23 cellular contexts compared by ENCODE assay signal in genomic region chr14:74541225-74541624, GRCh38. TPM values are rescaled to one million over a fixed set of nuclear protein-coding genes. Genes with fewer than 3 reads are reported as not detected.
A peak's percentile ranks its signal among the peaks of the same experiment; 100 is the strongest.
DNase-seq lines count a peak whose midpoint lies in the region; ATAC-seq, FAIRE-seq and TF ChIP-seq lines count a peak whose summit lies in the region.
"Had no signal": no experiment of that assay in that cellular context is flagged by ENCODE, and none has a peak within 500 bp of the region (broad histone marks: within the 10 kb centered on the region; RNA-seq: fewer than 3 reads in every experiment).

No MANE protein-coding gene starts in this region.

- H3K36me3 ChIP-seq in HepG2 (replicated peaks in 1 of 2; ENCODE audit: control insufficient read depth in 1 of 2, insufficient read depth in 2 of 2, low read length in 2 of 2) (no peaks in the 10 kb centered on the region), right lobe of liver (no peaks in the 10 kb centered on the region), osteoblast (ENCODE audit: insufficient read depth, low read length) (peaks cover 81% of the 10 kb centered on the region), spleen (no peaks in the 10 kb centered on the region)

- ATAC-seq in HepG2 (no peak), right lobe of liver (no peak)
- ATAC-seq: GM12878 had no signal

- H4K20me1 ChIP-seq in HepG2 (ENCODE audit: insufficient read depth, low read length) (no peaks in the 10 kb centered on the region), osteoblast (ENCODE audit: insufficient read depth, low read length) (no peaks in the 10 kb centered on the region)

- no peak for TF ChIP-seq EP300 in HepG2 (IDR thresholded peaks at IDR 0.05; ENCODE audit: low read depth in 2 of 2, low read length in 2 of 2)
- TF ChIP-seq EP300 in HepG2 (CRISPR knock-in tag; IDR thresholded peaks at IDR 0.05; ENCODE audit: borderline replicate concordance): no peak

- no TSS peak for BruUV-seq in HepG2 (replicated peaks; lab: Mats Ljungman, UMichigan)

- FAIRE-seq in HepG2 (lab: Jason Lieb, UNC): no peak
- FAIRE-seq: A549, GM12878, GM19239, H1 had no signal

- 6% methylated on average over 3 of the region's 3 CpGs for WGBS in HepG2 (ENCODE audit: low lambda C conversion rate)
- WGBS in right lobe of liver (ENCODE audit: insufficient coverage, low coverage, low lambda C conversion rate, missing lambda C conversion rate): 62% methylated on average over 3 of the region's 3 CpGs
- 79 to 90% (median 85%) methylated on average over 3 of the region's 3 CpGs for WGBS in spleen, 5 donors

- intact Hi-C loops in HepG2 (cut with micrococcal nuclease; ENCODE audit: unreplicated experiment): no loop called here
- intact Hi-C loops in right lobe of liver (cut with DNase I): no loop called here
- intact Hi-C loops in spleen (cut with DNase I; ENCODE audit: low total_unique reads): no loop called here

- DNase-seq in HepG2 (ENCODE audit: low spot score) (no peak), right lobe of liver (no peak), osteoblast (ENCODE audit: insufficient read length, low spot score, missing footprints) (no peak), spleen (peak; percentile 9), AG08395 (ENCODE audit: low spot score) (no peak), D341Med (ENCODE audit: low spot score) (no peak), DMS79 treated with DMSO at 0.1 percent for 48 hours (lab: John Stamatoyannopoulos, UW) (no peak)
- DNase-seq: 8988T; ACHN; C1 segment of cervical spinal cord; Calu3; CD4-positive, alpha-beta memory T cell; COR-L47; DMS153; EL; GDM1; GM23248; H7; HCEC 1CT had no signal

- in situ Hi-C loops in HepG2 (cut with HindIII; ENCODE audit: extremely low pct_ligation_motif_present, low pct_unique_long_range_greater_than_20kb): no loop called here

- TF ChIP-seq CTCF in HepG2 (CRISPR knock-in tag; IDR thresholded peaks at IDR 0.05): no peak
- TF ChIP-seq CTCF in right lobe of liver (IDR thresholded peaks at IDR 0.05): no peak
- TF ChIP-seq CTCF in osteoblast (IDR thresholded peaks at IDR 0.05; ENCODE audit: extremely low read depth, low read depth, low read length): no peak
- TF ChIP-seq CTCF in spleen (IDR thresholded peaks at IDR 0.05 in 8 of 11, conservative IDR thresholded peaks at IDR 0.05 in 3 of 11): no peak

- no peak for TF ChIP-seq POLR2A in HepG2 (IDR thresholded peaks at IDR 0.05; ENCODE audit: insufficient read depth in 1 of 2, low read depth in 2 of 2, low read length in 2 of 2)
- no peak for TF ChIP-seq POLR2A in right lobe of liver (IDR thresholded peaks at IDR 0.05)
- TF ChIP-seq POLR2A in spleen (IDR thresholded peaks at IDR 0.05): no peak

- H3K4me1 ChIP-seq in HepG2 (ENCODE audit: insufficient read depth, low read length): peaks cover 24% of the 10 kb centered on the region
- no peaks in the 10 kb centered on the region for H3K4me1 ChIP-seq in right lobe of liver
- no peaks in the 10 kb centered on the region for H3K4me1 ChIP-seq in osteoblast (ENCODE audit: insufficient read depth, low read length)
- no peaks in the 10 kb centered on the region for H3K4me1 ChIP-seq in spleen
- H3K4me1 ChIP-seq: A549 had no signal

- H3K4me2 ChIP-seq in HepG2 (ENCODE audit: low read depth, low read length) (no peak overlapping the region), osteoblast (ENCODE audit: insufficient read depth, low read length) (no peak overlapping the region)
- H3K4me2 ChIP-seq: A549 had no signal

- POLR2A ChIA-PET in HepG2 (lab: Yijun Ruan, JAX): no interaction called here

- CTCF ChIA-PET in HepG2 (lab: Yijun Ruan, JAX; ENCODE audit: low intra/inter-chr PET ratio, low total read pairs): no interaction called here

- H3K79me2 ChIP-seq in HepG2 (ENCODE audit: insufficient read depth, low read length) (no peaks in the 10 kb centered on the region), osteoblast (ENCODE audit: insufficient read depth, low read length) (peaks cover 3% of the 10 kb centered on the region)

- H3K9me3 ChIP-seq in HepG2 (ENCODE audit: low read length) (no peaks in the 10 kb centered on the region), right lobe of liver (no peaks in the 10 kb centered on the region), osteoblast (ENCODE audit: low read depth, low read length) (no peaks in the 10 kb centered on the region), spleen (no peaks in the 10 kb centered on the region)
- H3K9me3 ChIP-seq: A549 had no signal

- H2AFZ ChIP-seq in HepG2 (ENCODE audit: low read length): no peak overlapping the region
- no peak overlapping the region for H2AFZ ChIP-seq in osteoblast (ENCODE audit: low read length)
- H2AFZ ChIP-seq: GM23248 had no signal

- no peak for TF ChIP-seq RAD21 in HepG2 (CRISPR knock-in tag; IDR thresholded peaks at IDR 0.05)

- H3K4me3 ChIP-seq in HepG2 (replicated peaks in 1 of 3; ENCODE audit: insufficient read depth in 1 of 3, low read depth in 2 of 3, low read length in 3 of 3) (no peak overlapping the region), right lobe of liver (no peak overlapping the region), osteoblast (ENCODE audit: insufficient read depth, low read length) (no peak overlapping the region), spleen (no peak overlapping the region)
- H3K4me3 ChIP-seq: A549, GM12878, GM23248 had no signal

- H3K27me3 ChIP-seq in HepG2 (ENCODE audit: control insufficient read depth in 1 of 2, insufficient read depth in 2 of 2, low read length in 2 of 2) (peaks cover 0 to 40% of the 10 kb centered on the region in 2 experiments; a peak in 3 of 5 replicates), right lobe of liver (no peaks in the 10 kb centered on the region), osteoblast (ENCODE audit: insufficient read depth, low read length) (no peaks in the 10 kb centered on the region), spleen (replicated peaks in 1 of 7) (no peaks in the 10 kb centered on the region)

- no peak overlapping the region for H3K9ac ChIP-seq in HepG2 (ENCODE audit: insufficient read depth, low read depth, low read length)
- H3K9ac ChIP-seq: GM23248 had no signal

- H3K27ac ChIP-seq in HepG2 (ENCODE audit: extremely low read length, insufficient read depth, low read length) (no peak overlapping the region), right lobe of liver (no peak overlapping the region), osteoblast (ENCODE audit: low read depth, low read length) (peak overlapping the region; percentile 15), spleen (no peak overlapping the region)
- H3K27ac ChIP-seq: A549, GM23248 had no signal

RNA-seq across cellular contexts. Expression of gene ISCA2, which starts 47.7 kb away (rescaled TPM):
- total RNA-seq in HepG2 (2016; rRNA removed; fragmentation: Illumina TruSeq; extraction: Trizol) (43.4 and 53.0 TPM in 2 replicates), right lobe of liver (10 to 100 TPM in 5 of 6 experiments, 1 to 10 TPM in 1; 7.8 to 16.3 (median 11.4) TPM), osteoblast (8.7 and 18.6 TPM in 2 replicates), spleen (10 to 100 TPM; 11.7 to 24.7 (median 19.0) TPM)
- 17.5 and 18.2 TPM in 2 replicates for total RNA-seq in HepG2 (2016; cell fraction: cytosol; rRNA removed; fragmentation: Illumina TruSeq; extraction: Trizol; ENCODE audit: low read depth)
- 42.9 and 57.5 TPM in 2 replicates for total RNA-seq in HepG2 (2016; cell fraction: insoluble cytoplasmic fraction; rRNA removed; fragmentation: Illumina TruSeq; extraction: Trizol)
- total RNA-seq in HepG2 (2016; cell fraction: membrane; rRNA removed; fragmentation: Illumina TruSeq; extraction: Trizol): 23.3 and 26.7 TPM in 2 replicates
- total RNA-seq in HepG2 (2016; cell fraction: nucleus; rRNA removed; fragmentation: Illumina TruSeq; extraction: Trizol): 21.1 and 23.4 TPM in 2 replicates
- polyA plus RNA-seq in HepG2 (2011; rRNA removed) (24.8 and 32.1 TPM in 2 replicates), spleen (10 to 100 TPM; 25.8 to 28.9 (median 26.0) TPM)
- polyA plus RNA-seq in HepG2 (2011; cell fraction: cytosol; rRNA removed): 24.5 and 27.0 TPM in 2 replicates
- 11.3 and 11.4 TPM in 2 replicates for polyA plus RNA-seq in HepG2 (2011; cell fraction: nucleus; rRNA removed)
- polyA plus RNA-seq in HepG2 (2012): 18.4 and 18.8 TPM in 2 replicates
- polyA plus RNA-seq in HepG2 (2016; cell fraction: cytosol; fragmentation: Illumina TruSeq; extraction: Trizol; ENCODE audit: low read depth): 16.6 and 20.0 TPM in 2 replicates
- 55.8 and 67.9 TPM in 2 replicates for polyA plus RNA-seq in HepG2 (2016; cell fraction: insoluble cytoplasmic fraction; fragmentation: Illumina TruSeq; extraction: Trizol; ENCODE audit: low read depth)
- 20.6 and 24.2 TPM in 2 replicates for polyA plus RNA-seq in HepG2 (2016; cell fraction: membrane; fragmentation: Illumina TruSeq; extraction: Trizol; ENCODE audit: low read depth)
- 34.4 and 35.5 TPM in 2 replicates for polyA plus RNA-seq in HepG2 (2016; cell fraction: nucleus; fragmentation: Illumina TruSeq; extraction: Trizol; ENCODE audit: insufficient read depth, low read depth)
- polyA minus RNA-seq in HepG2 (2011; rRNA and poly(A)+ RNA removed; ENCODE audit: low replicate concordance): 3.1 and 4.4 TPM in 2 replicates
- 5.8 and 7.5 TPM in 2 replicates for polyA minus RNA-seq in HepG2 (2011; cell fraction: cytosol; rRNA and poly(A)+ RNA removed)
- polyA minus RNA-seq in HepG2 (2011; cell fraction: nucleus; rRNA and poly(A)+ RNA removed): 6.5 and 6.6 TPM in 2 replicates

RNA-seq across cellular contexts. Expression of gene NPC2, which starts 48.1 kb away (rescaled TPM):
- total RNA-seq in HepG2 (2016; rRNA removed; fragmentation: Illumina TruSeq; extraction: Trizol) (108 and 164 TPM in 2 replicates), right lobe of liver (100 to 1,000 TPM in 3 of 6 experiments, 10 to 100 TPM in 3; 49.4 to 203 (median 98.0) TPM), osteoblast (266 and 291 TPM in 2 replicates), spleen (100 to 1,000 TPM; 191 to 956 (median 322) TPM)
- total RNA-seq in HepG2 (2016; cell fraction: cytosol; rRNA removed; fragmentation: Illumina TruSeq; extraction: Trizol; ENCODE audit: low read depth): 97.6 and 98.1 TPM in 2 replicates
- total RNA-seq in HepG2 (2016; cell fraction: insoluble cytoplasmic fraction; rRNA removed; fragmentation: Illumina TruSeq; extraction: Trizol): 110 and 171 TPM in 2 replicates
- 151 and 156 TPM in 2 replicates for total RNA-seq in HepG2 (2016; cell fraction: membrane; rRNA removed; fragmentation: Illumina TruSeq; extraction: Trizol)
- total RNA-seq in HepG2 (2016; cell fraction: nucleus; rRNA removed; fragmentation: Illumina TruSeq; extraction: Trizol): 133 and 142 TPM in 2 replicates
- polyA plus RNA-seq in HepG2 (2011; rRNA removed) (132 and 136 TPM in 2 replicates), spleen (100 to 1,000 TPM; 202 to 299 (median 221) TPM)
- 168 and 213 TPM in 2 replicates for polyA plus RNA-seq in HepG2 (2011; cell fraction: cytosol; rRNA removed)
- 111 and 132 TPM in 2 replicates for polyA plus RNA-seq in HepG2 (2011; cell fraction: nucleus; rRNA removed)
- 184 and 188 TPM in 2 replicates for polyA plus RNA-seq in HepG2 (2012)
- 123 and 125 TPM in 2 replicates for polyA plus RNA-seq in HepG2 (2016; cell fraction: cytosol; fragmentation: Illumina TruSeq; extraction: Trizol; ENCODE audit: low read depth)
- 137 and 155 TPM in 2 replicates for polyA plus RNA-seq in HepG2 (2016; cell fraction: insoluble cytoplasmic fraction; fragmentation: Illumina TruSeq; extraction: Trizol; ENCODE audit: low read depth)
- polyA plus RNA-seq in HepG2 (2016; cell fraction: membrane; fragmentation: Illumina TruSeq; extraction: Trizol; ENCODE audit: low read depth): 181 and 189 TPM in 2 replicates
- 223 and 240 TPM in 2 replicates for polyA plus RNA-seq in HepG2 (2016; cell fraction: nucleus; fragmentation: Illumina TruSeq; extraction: Trizol; ENCODE audit: insufficient read depth, low read depth)
- polyA minus RNA-seq in HepG2 (2011; rRNA and poly(A)+ RNA removed; ENCODE audit: low replicate concordance): 84.2 and 184 TPM in 2 replicates
- polyA minus RNA-seq in HepG2 (2011; cell fraction: cytosol; rRNA and poly(A)+ RNA removed): 82.0 and 93.2 TPM in 2 replicates
- polyA minus RNA-seq in HepG2 (2011; cell fraction: nucleus; rRNA and poly(A)+ RNA removed): 30.8 and 32.4 TPM in 2 replicates
